Comparison of ENCODE assay signal across 21 cellular contexts in genomic region chr15:64906402-64906801, GRCh38.
"Had no signal": no experiment of that assay in that cellular context is flagged by ENCODE, and none has a peak within 500 bp of the region (broad histone marks: within the 10 kb centered on the region; RNA-seq: fewer than 3 reads in every experiment).

No MANE protein-coding gene starts in this region.

- H3K36me3 Mint-ChIP-seq: naive thymus-derived CD8-positive, alpha-beta T cell had no signal

- H3K4me1 ChIP-seq: pancreas had no signal

- H3K27ac ChIP-seq: lower lobe of right lung, pancreas, skin epidermis, suprapubic skin, thoracic aorta, tibial artery, upper lobe of right lung had no signal

- H3K27ac Mint-ChIP-seq: nephron had no signal

- H3K9me3 Mint-ChIP-seq: immature natural killer cell; stimulated activated naive B cell treated with anti-CD40 and anti-IgM and Interleukin-4, amounts not matched to agents 10 μg/mL and 1 μg/mL and 100 μg/mL, for 72 hours had no signal

- DNase-seq: hypothalamus; immature natural killer cell; lower lobe of right lung; mammary epithelial cell; mesenchymal stem cell; naive thymus-derived CD8-positive, alpha-beta T cell; pancreas; right cardiac atrium; stimulated activated CD4-positive, alpha-beta T cell treated with anti-CD3 and anti-CD28 coated beads, Interleukin-12 subunit alpha, Interleukin-12 subunit beta, amount 100 ng/mL, for 4 hours; stimulated activated CD4-positive, alpha-beta T cell treated with anti-CD3 and anti-CD28 coated beads, Interleukin-15, amount 100 ng/mL, for 24 hours; stimulated activated CD4-positive, alpha-beta T cell treated with anti-CD3 and anti-CD28 coated beads, Interleukin-2, amount 100 ng/mL, for 24 hours; stimulated activated CD4-positive, alpha-beta T cell treated with anti-CD3 and anti-CD28 coated beads, Interleukin-4, amount 100 ng/mL, for 1 hour; stimulated activated naive B cell treated with anti-CD40 and anti-IgM and Interleukin-4, amounts not matched to agents 10 μg/mL and 1 μg/mL and 100 μg/mL, for 72 hours; stimulated activated naive CD8-positive, alpha-beta T cell treated with anti-CD3 and anti-CD28 coated beads, Interleukin-15, Interleukin-2, amounts not matched to agents 100 U/mL and 50 U/mL, for 24 hours; tibial artery; trophoblast cell; upper lobe of right lung had no signal

- H3K36me3 ChIP-seq: lower lobe of right lung, pancreas, suprapubic skin, tibial artery, upper lobe of right lung had no signal

- H3K4me3 ChIP-seq: lower lobe of right lung, pancreas, suprapubic skin, tibial artery, upper lobe of right lung had no signal

- H3K27me3 ChIP-seq: suprapubic skin, tibial artery, upper lobe of right lung had no signal

- H3K9me3 ChIP-seq: pancreas, suprapubic skin, upper lobe of right lung had no signal

- ATAC-seq: stimulated activated naive CD8-positive, alpha-beta T cell treated with anti-CD3 and anti-CD28 coated beads, Interleukin-15, Interleukin-2, amounts not matched to agents 100 U/mL and 50 U/mL, for 24 hours had no signal
